ENCODE assay signal across 1 cellular context in genomic region chr3:13655074-13655913, GRCh38.
TF ChIP-seq lines count a peak whose summit lies in the region.

No MANE protein-coding gene starts in this region.

TF ChIP-seq in GM23338, 12 proteins besides CTCF, POLR2A, EP300 and RAD21 (continued from another document):
- no peak for TF ChIP-seq REST (IDR thresholded peaks at IDR 0.05; ENCODE audit: unreplicated experiment)
- no peak for TF ChIP-seq NANOG (IDR thresholded peaks at IDR 0.05; ENCODE audit: borderline replicate concordance)
- no peak for TF ChIP-seq STAT1 (IDR thresholded peaks at IDR 0.05; ENCODE audit: unreplicated experiment)
- TF ChIP-seq EZH2 (IDR thresholded peaks at IDR 0.05; ENCODE audit: low read depth, unreplicated experiment), result no peak
- no peak for TF ChIP-seq POLR2AphosphoS5 (IDR thresholded peaks at IDR 0.05; ENCODE audit: low read depth)
- TF ChIP-seq ETS1 (IDR thresholded peaks at IDR 0.05), result no peak
- no peak for TF ChIP-seq CREB1 (CRISPR knock-in tag; IDR thresholded peaks at IDR 0.05; ENCODE audit: low read depth)
- TF ChIP-seq ZNF331 (CRISPR knock-in tag; IDR thresholded peaks at IDR 0.05; ENCODE audit: low read depth), result no peak
